ENCODE assay signal across 8 cellular contexts in the genomic region with DNA sequence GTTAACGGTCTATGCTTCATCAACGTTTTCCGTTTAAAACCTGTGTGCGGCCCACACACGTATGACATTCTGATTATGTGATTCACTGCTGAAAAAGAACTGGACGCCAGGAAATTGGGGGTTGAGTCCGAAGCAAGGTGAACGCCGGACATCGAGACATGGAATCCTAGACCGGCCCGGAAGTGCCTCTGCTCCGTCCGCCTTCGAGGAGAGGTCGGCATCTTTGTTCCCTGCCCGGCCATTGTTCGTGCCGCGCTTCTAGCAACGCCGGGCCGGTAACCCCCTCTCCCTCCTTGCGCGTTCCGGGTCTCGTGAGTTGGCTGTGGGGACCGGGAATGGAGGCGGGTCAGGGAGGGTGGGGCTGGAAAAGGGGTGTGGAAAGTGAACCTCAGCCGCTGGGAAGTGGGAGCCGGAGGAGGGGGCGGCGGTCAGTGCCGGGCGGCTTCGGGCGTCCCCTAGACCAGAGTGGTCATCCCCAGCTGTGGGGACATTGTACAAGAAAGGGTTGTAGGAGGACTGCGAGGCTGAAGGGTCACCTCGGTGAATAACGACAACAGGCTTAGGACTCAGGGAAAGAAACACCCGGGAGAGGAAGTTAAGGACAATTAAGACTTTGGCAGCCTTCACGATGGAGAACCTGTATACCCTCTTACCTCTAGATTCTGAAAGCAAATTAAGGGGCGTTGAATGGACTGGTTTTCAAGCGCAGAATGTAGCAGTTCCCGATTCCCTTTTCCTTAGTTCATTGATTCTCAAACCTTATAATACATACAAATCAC. TPM values are rescaled to one million over a fixed set of nuclear protein-coding genes. Genes with fewer than 3 reads are reported as not detected.
DNase-seq lines count a peak whose midpoint lies in the region; ATAC-seq and TF ChIP-seq lines count a peak whose summit lies in the region.

Gene ZSCAN9, plus strand, starts transcription at position 220 of the 779 bp plus-strand sequence. CDS start 1,810 bp downstream, outside the sequence.

- H3K27me3 ChIP-seq in AG04450 (ENCODE audit: control insufficient read depth, insufficient read depth, low read length) (no peaks in the 10 kb centered on the region), dorsolateral prefrontal cortex (peaks cover 0 to 21% (median 5%) of the 10 kb centered on the region in 45 donors)

- H3K9me3 ChIP-seq in AG04450 (ENCODE audit: control insufficient read depth, insufficient read depth, low read length) = no peaks in the 10 kb centered on the region; the same call in 1 of the 2 replicates

- TF ChIP-seq CTCF in AG04450 (IDR thresholded peaks at IDR 0.05; ENCODE audit: low read depth, low read length) = no peak
- TF ChIP-seq CTCF in dorsolateral prefrontal cortex (IDR thresholded peaks at IDR 0.05 in 54 of 56, conservative IDR thresholded peaks at IDR 0.05 in 2 of 56; ENCODE audit: low read depth in 1 of 56, partially characterized antibody in 56 of 56) = peak in 6 of 56 donors; percentile 4 to 33 (median 20)

- H3K27ac ChIP-seq in AG04450 (ENCODE audit: low read depth, low read length) (peak within 1 kb of the TSS; percentile 79), dorsolateral prefrontal cortex (peak within 1 kb of the TSS in 52 of 59 donors; percentile 3 to 91 (median 64))

- CTCF ChIA-PET in AG04450 (lab: Charles Lee) = no interaction called here

- intact Hi-C loops in dorsolateral prefrontal cortex (cut with DNase I) = no loop called here

- H3K4me3 ChIP-seq in AG04450 (ENCODE audit: low read depth, low read length) (peak within 1 kb of the TSS; percentile 71), dorsolateral prefrontal cortex (peak within 1 kb of the TSS; percentile 58 to 90 (median 80))

- POLR2A ChIA-PET in AG04450 (lab: Yijun Ruan, JAX) = no interaction called here

- DNase-seq in AG04450 (ENCODE audit: low read depth, low spot score) (peak; percentile 77), NCI-H2029 (lab: John Stamatoyannopoulos, UW) (peak; percentile 83), UCSD-AML1 (lab: John Stamatoyannopoulos, UW; ENCODE audit: unreplicated experiment) (peak; percentile 85), dorsolateral prefrontal cortex (peak; percentile 63 to 89 (median 76)), left lobe of liver (ENCODE audit: low spot score) (peak; percentile 80)
- peak; percentile 50 to 55 for DNase-seq in stimulated activated CD4-positive, alpha-beta T cell treated with anti-CD3 and anti-CD28 coated beads, Interleukin-2, amount 100 ng/mL, for 24 hours

- peak; percentile 67 for ATAC-seq in GM18508 (IDR thresholded peaks at IDR 0.05; ENCODE audit: insufficient read depth, unreplicated experiment)
- peak; percentile 75 for ATAC-seq in HG02970 (IDR thresholded peaks at IDR 0.05; ENCODE audit: low FRiP score, unreplicated experiment)
- peak; percentile 98 for ATAC-seq in left lobe of liver

RNA-seq across cellular contexts. Expression of gene ZSCAN9, which starts in this region (rescaled TPM):
- 14.8 and 18.2 TPM in 2 replicates for polyA plus RNA-seq in AG04450 (2011; rRNA removed)
- 14.4 and 18.7 TPM in 2 replicates for polyA minus RNA-seq in AG04450 (2011; rRNA and poly(A)+ RNA removed)
- total RNA-seq in dorsolateral prefrontal cortex (10 to 100 TPM in 85 of 120 experiments, 1 to 10 TPM in 35; 6.4 to 20.1 (median 11.0) TPM), left lobe of liver (2.2 TPM)

Comparison
In these comparisons a context has a peak if more than half of its experiments do, and no peak if none do; other contexts are left out.
1. Peak in every context shown above with its lines: DNase-seq, ATAC-seq, H3K4me3 ChIP-seq and H3K27ac ChIP-seq.